ENCODE assay signal across 21 cellular contexts in the genomic region with DNA sequence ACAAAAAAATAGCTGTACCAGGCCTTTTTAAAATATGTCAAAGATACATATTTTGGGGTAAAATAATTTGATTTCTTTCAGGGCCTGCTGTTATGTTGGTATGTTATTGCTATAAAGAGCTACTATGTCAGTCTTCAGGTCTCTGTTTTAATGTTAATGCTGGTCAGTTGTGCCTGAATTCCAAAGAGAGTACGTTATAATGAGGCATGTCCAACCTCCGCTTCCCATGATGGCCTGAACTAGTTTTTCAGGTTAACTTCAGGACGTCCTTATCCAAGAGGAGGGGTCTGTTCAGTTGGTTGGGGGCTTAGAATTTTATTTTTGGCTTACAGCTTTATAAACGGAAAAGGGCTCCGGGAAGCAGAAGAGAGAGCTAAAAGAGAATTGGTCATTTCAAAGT. TPM values are rescaled to one million over a fixed set of nuclear protein-coding genes. Genes with fewer than 3 reads are reported as not detected.
"Had no signal": no experiment of that assay in that cellular context is flagged by ENCODE, and none has a peak within 500 bp of the region (broad histone marks: within the 10 kb centered on the region; RNA-seq: fewer than 3 reads in every experiment).

No MANE protein-coding gene starts in this region.

- H3K27me3 Mint-ChIP-seq: IgD-negative memory B cell had no signal

- H3K27ac ChIP-seq: SJSA1, SK-N-MC had no signal

- H3K4me3 ChIP-seq: K562, SJSA1, SK-N-MC had no signal

- H3K36me3 ChIP-seq: SJSA1 had no signal

- H3K9me3 ChIP-seq: SJSA1 had no signal

- DNase-seq: NCI-H1092, NCI-H1105 treated with DMSO at 0.1 percent for 48 hours, NCI-H1417 treated with DMSO at 0.1 percent for 48 hours, NCI-H1694 treated with DMSO at 0.1 percent for 48 hours, NCI-H1930, NCI-H2081, NCI-H2107, NCI-H2227 treated with DMSO at 0.1 percent for 48 hours, NCI-H510A, NCI-H524 treated with DMSO at 0.1 percent for 48 hours, NCI-H69, NCI-H774, Right ventricle myocardium superior, RPMI8226, SIG-M5 had no signal

- H3K27me3 ChIP-seq: SJSA1 had no signal

- H3K4me1 ChIP-seq: SJSA1 had no signal

RNA-seq across cellular contexts. Expression of a gene that starts 34.9 kb away (rescaled TPM):
- total RNA-seq: LHCN-M2, MCF 10A, Right ventricle myocardium superior, SJSA1 had no signal
- polyA plus RNA-seq: IgD-negative memory B cell had no signal
